In the genomic region with DNA sequence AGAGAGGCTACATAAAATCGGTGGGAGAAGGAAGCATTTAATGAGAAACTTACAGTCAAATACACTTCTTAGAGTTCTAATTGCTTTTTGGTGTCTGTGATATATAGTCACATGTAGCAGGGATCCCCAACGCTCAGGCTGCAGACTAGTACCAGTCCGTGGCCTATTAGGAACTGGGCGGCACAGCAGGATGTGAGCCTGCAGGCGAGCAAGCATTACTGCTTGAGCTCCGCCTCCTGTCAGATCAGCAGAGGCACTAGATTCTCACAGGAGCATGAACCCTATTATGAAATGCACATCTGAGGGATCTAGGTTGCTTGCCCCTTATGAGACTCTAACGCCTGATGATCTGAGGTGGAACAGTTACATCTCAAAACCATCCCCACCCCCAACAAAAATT, we compare ENCODE assay signal across 18 cellular contexts.
"Had no signal": no experiment of that assay in that cellular context is flagged by ENCODE, and none has a peak within 500 bp of the region (broad histone marks: within the 10 kb centered on the region; RNA-seq: fewer than 3 reads in every experiment).

No MANE protein-coding gene starts in this region.

- ATAC-seq: activated T-cell treated with anti-CD3 and anti-CD28 coated beads, Interleukin-2, amount 50 U/mL, for 72 hours; left cardiac atrium; lower lobe of right lung; upper lobe of right lung had no signal

- H3K27ac ChIP-seq: esophagus muscularis mucosa, lower lobe of right lung, neural progenitor cell, ovary, upper lobe of right lung had no signal

- H3K4me3 ChIP-seq: dorsolateral prefrontal cortex, esophagus muscularis mucosa, lower lobe of right lung, neural progenitor cell, ovary, upper lobe of right lung had no signal

- H3K9me3 ChIP-seq: esophagus muscularis mucosa, lower lobe of right lung, ovary, upper lobe of right lung had no signal

- DNase-seq: activated CD4-positive, alpha-beta memory T cell treated with anti-CD3 and anti-CD28 coated beads, Interleukin-2, amount 10 ng/mL, durations not matched to agents 7 days and 5 days; activated CD4-positive, alpha-beta T cell treated with anti-CD3 and anti-CD28 coated beads for 1 hour; activated CD8-positive, alpha-beta memory T cell treated with anti-CD3 and anti-CD28 coated beads, Interleukin-2, amount 50 U/mL, for 4 hours; activated gamma-delta T cell treated with Interleukin-2 at 50 U/mL for 16 hours; activated naive CD8-positive, alpha-beta T cell treated with anti-CD3 and anti-CD28 coated beads for 36 hours; activated T-cell treated with anti-CD3 and anti-CD28 coated beads, Interleukin-2, amount 50 U/mL, for 72 hours; anterior cingulate cortex; dorsolateral prefrontal cortex; immature natural killer cell; left cardiac atrium; lower lobe of right lung; midbrain; ovary; stimulated activated CD4-positive, alpha-beta T cell treated with anti-CD3 and anti-CD28 coated beads, Interleukin-15, amount 100 ng/mL, for 24 hours; stimulated activated CD4-positive, alpha-beta T cell treated with anti-CD3 and anti-CD28 coated beads, Interleukin-4, amount 100 ng/mL, for 24 hours; upper lobe of right lung had no signal

- H3K4me1 ChIP-seq: lower lobe of right lung, neural progenitor cell, upper lobe of right lung had no signal

- H3K27me3 ChIP-seq: dorsolateral prefrontal cortex, esophagus muscularis mucosa, neural progenitor cell, ovary, upper lobe of right lung had no signal

- H3K36me3 ChIP-seq: esophagus muscularis mucosa, lower lobe of right lung, neural progenitor cell, ovary, upper lobe of right lung had no signal
